ENCODE assay signal across 8 cellular contexts in genomic region chr3:196711838-196712513, GRCh38. TPM values are rescaled to one million over a fixed set of nuclear protein-coding genes. Genes with fewer than 3 reads are reported as not detected.
DNase-seq lines count a peak whose midpoint lies in the region; ATAC-seq and TF ChIP-seq lines count a peak whose summit lies in the region.

Gene CEP19 (minus strand): TSS chr3:196712250. CDS start chr3:196708657, 3,593 bp downstream.
Gene PIGX (plus strand): TSS chr3:196712377.

- H3K4me3 ChIP-seq in H7 (ENCODE audit: insufficient read depth, low read depth, low read length) (peak within 1 kb of the TSS; percentile 82), neuronal stem cell (ENCODE audit: low read length in 2 of 2) (peak within 1 kb of the TSS; percentile 64 to 92), subcutaneous abdominal adipose tissue (ENCODE audit: low read depth in 1 of 5, low read length in 5 of 5) (peak within 1 kb of the TSS; percentile 89 to 93 (median 90))

- no peaks in the 10 kb centered on the region for H3K9me3 ChIP-seq in ES-I3 (ENCODE audit: control insufficient read depth, insufficient read depth, low read length)
- no peaks in the 10 kb centered on the region for H3K9me3 ChIP-seq in neuronal stem cell (replicated peaks in 1 of 2; ENCODE audit: control insufficient read depth in 2 of 2, insufficient read depth in 1 of 2, low read depth in 1 of 2, low read length in 2 of 2)
- no peaks in the 10 kb centered on the region for H3K9me3 ChIP-seq in subcutaneous abdominal adipose tissue (ENCODE audit: control insufficient read depth in 5 of 5, low read length in 5 of 5)

- H3K36me3 ChIP-seq in ES-I3 (ENCODE audit: insufficient read depth, low read length), result no peaks in the 10 kb centered on the region
- H3K36me3 ChIP-seq in H7 (replicated peaks; ENCODE audit: control insufficient read depth, insufficient read depth, low read length), result no peaks in the 10 kb centered on the region
- H3K36me3 ChIP-seq in neuronal stem cell (replicated peaks in 1 of 2; ENCODE audit: control insufficient read depth in 2 of 2, insufficient read depth in 2 of 2, low read length in 2 of 2), result no peaks in the 10 kb centered on the region
- no peaks in the 10 kb centered on the region for H3K36me3 ChIP-seq in subcutaneous abdominal adipose tissue (ENCODE audit: control insufficient read depth in 5 of 5, insufficient read depth in 5 of 5, low read length in 5 of 5)

- peak within 1 kb of the TSS; percentile 75 for H3K4me2 ChIP-seq in neuronal stem cell (ENCODE audit: insufficient read depth, low read length, poor library complexity, severe bottlenecking)

- H3K79me1 ChIP-seq in neuronal stem cell (ENCODE audit: low read depth, low read length), result no peaks in the 10 kb centered on the region

- H3K4me1 ChIP-seq in ES-I3 (ENCODE audit: insufficient read depth, low read length) (no peaks in the 10 kb centered on the region), foreskin keratinocyte (peaks cover 16% of the 10 kb centered on the region), neuronal stem cell (ENCODE audit: control insufficient read depth in 2 of 2, insufficient read depth in 1 of 2, low read depth in 1 of 2, low read length in 2 of 2) (peaks cover 0 to 2% of the 10 kb centered on the region in 2 donors), subcutaneous abdominal adipose tissue (ENCODE audit: control insufficient read depth in 5 of 5, insufficient read depth in 5 of 5, low read length in 5 of 5) (peaks cover 6 to 21% (median 19%) of the 10 kb centered on the region in 5 donors)

- H3K9ac ChIP-seq in ES-I3 (ENCODE audit: low read depth, low read length) (peak within 1 kb of the TSS; percentile 92), neuronal stem cell (ENCODE audit: low read depth, low read length, poor library complexity) (peak within 1 kb of the TSS; percentile 91), subcutaneous abdominal adipose tissue (ENCODE audit: low read length in 5 of 5) (peak within 1 kb of the TSS; percentile 87 to 93 (median 91))

- DNase-seq in H7 (peak; percentile 94), M059J (ENCODE audit: low read depth) (peak; percentile 85), activated gamma-delta T cell treated with Interleukin-2 at 50 U/mL for 16 hours (peak; percentile 83), foreskin keratinocyte (peak; percentile 53 to 65), neuronal stem cell (ENCODE audit: low spot score) (peak; percentile 86)

- ATAC-seq in foreskin keratinocyte, result peak; percentile 86

- no peak within 1 kb of the TSS for H3K4ac ChIP-seq in neuronal stem cell (ENCODE audit: low read length)

- WGBS in neuronal stem cell (ENCODE audit: extremely low coverage in 2 of 2, insufficient read length in 2 of 2, insufficient replicate concordance in 1 of 2), 2 donors, result no CpG with 5 or more reads among the region's 68 CpGs

- TF ChIP-seq POLR2A in Raji (IDR thresholded peaks at IDR 0.05; ENCODE audit: insufficient read depth, low read depth, low read length), result peak; percentile 90

- H4K91ac ChIP-seq in neuronal stem cell (ENCODE audit: low read depth, low read length, poor library complexity), result no peak within 1 kb of the TSS

- H2AFZ ChIP-seq in neuronal stem cell (ENCODE audit: low read length), result peak within 1 kb of the TSS; percentile 99

- no peak within 1 kb of the TSS for H2BK12ac ChIP-seq in neuronal stem cell (ENCODE audit: low read length)

- H2BK5ac ChIP-seq in neuronal stem cell (ENCODE audit: low read length), result peak within 1 kb of the TSS; percentile 80

- TF ChIP-seq CTCF in foreskin keratinocyte (conservative IDR thresholded peaks at IDR 0.05), result no peak

- H3K18ac ChIP-seq in neuronal stem cell (ENCODE audit: low read length), result peak within 1 kb of the TSS; percentile 96

- no peak within 1 kb of the TSS for H4K8ac ChIP-seq in neuronal stem cell (ENCODE audit: low read depth, low read length)

- peak within 1 kb of the TSS; percentile 82 for H3K23ac ChIP-seq in neuronal stem cell (ENCODE audit: low read depth, low read length, poor library complexity)

- H3K27ac ChIP-seq in foreskin keratinocyte (peak within 1 kb of the TSS; percentile 75), neuronal stem cell (replicated peaks; ENCODE audit: low read length) (peak within 1 kb of the TSS; percentile 68), subcutaneous abdominal adipose tissue (ENCODE audit: low read depth, low read length) (peak within 1 kb of the TSS; percentile 86)

- H3K14ac ChIP-seq in neuronal stem cell (ENCODE audit: low read length), result no peak within 1 kb of the TSS

- no peak within 1 kb of the TSS for H2BK120ac ChIP-seq in neuronal stem cell (ENCODE audit: low read depth, low read length)

- no peak within 1 kb of the TSS for H2BK15ac ChIP-seq in neuronal stem cell (ENCODE audit: low read length)

- no peaks in the 10 kb centered on the region for H3K27me3 ChIP-seq in H7 (ENCODE audit: control insufficient read depth, insufficient read depth, low read length)
- no peaks in the 10 kb centered on the region for H3K27me3 ChIP-seq in foreskin keratinocyte
- H3K27me3 ChIP-seq in neuronal stem cell (ENCODE audit: control insufficient read depth in 3 of 3, insufficient read depth in 3 of 3, low read depth in 1 of 3, low read length in 3 of 3), result no peaks in the 10 kb centered on the region
- peaks cover 0 to 2% (median 0%) of the 10 kb centered on the region in 5 donors for H3K27me3 ChIP-seq in subcutaneous abdominal adipose tissue (ENCODE audit: control insufficient read depth in 5 of 5, insufficient read depth in 4 of 5, low read length in 5 of 5)

- H2AK5ac ChIP-seq in neuronal stem cell (ENCODE audit: low read depth, low read length), result no peak within 1 kb of the TSS

RNA-seq across cellular contexts. Expression of gene CEP19, which starts in this region (rescaled TPM):
- 1.8 and 3.7 TPM in 2 replicates for total RNA-seq in H7 (2014; rRNA removed; shearing (Covaris generic))
- 9.0 and 11.2 TPM in 2 replicates for total RNA-seq in M059J (2014; rRNA removed; shearing (Covaris generic))
- total RNA-seq in foreskin keratinocyte, result 1.9 and 2.4 TPM in 2 replicates
- polyA plus RNA-seq in foreskin keratinocyte, result 1.1 and 1.2 TPM in 2 replicates
- 10.3 TPM for polyA plus RNA-seq in neuronal stem cell (2013, experiment 1 of 2)
- 10.6 TPM for polyA plus RNA-seq in neuronal stem cell (2013, experiment 2 of 2)

RNA-seq across cellular contexts. Expression of gene PIGX, which starts in this region (rescaled TPM):
- 18.0 and 25.9 TPM in 2 replicates for total RNA-seq in H7 (2014; rRNA removed; shearing (Covaris generic))
- total RNA-seq in M059J (2014; rRNA removed; shearing (Covaris generic)), result 57.4 and 77.0 TPM in 2 replicates
- 22.7 and 27.7 TPM in 2 replicates for total RNA-seq in foreskin keratinocyte
- polyA plus RNA-seq in foreskin keratinocyte, result 15.8 and 20.9 TPM in 2 replicates
- polyA plus RNA-seq in neuronal stem cell (2013, experiment 1 of 2), result 29.8 TPM
- polyA plus RNA-seq in neuronal stem cell (2013, experiment 2 of 2), result 28.3 TPM

Comparison
In these comparisons a context has a peak if more than half of its experiments do, and no peak if none do; other contexts are left out.
1. Peak in every context shown above with its lines: DNase-seq, ATAC-seq, H3K4me3 ChIP-seq and H3K27ac ChIP-seq.